Comparison of ENCODE assay signal across 1 cellular context in the genomic region with DNA sequence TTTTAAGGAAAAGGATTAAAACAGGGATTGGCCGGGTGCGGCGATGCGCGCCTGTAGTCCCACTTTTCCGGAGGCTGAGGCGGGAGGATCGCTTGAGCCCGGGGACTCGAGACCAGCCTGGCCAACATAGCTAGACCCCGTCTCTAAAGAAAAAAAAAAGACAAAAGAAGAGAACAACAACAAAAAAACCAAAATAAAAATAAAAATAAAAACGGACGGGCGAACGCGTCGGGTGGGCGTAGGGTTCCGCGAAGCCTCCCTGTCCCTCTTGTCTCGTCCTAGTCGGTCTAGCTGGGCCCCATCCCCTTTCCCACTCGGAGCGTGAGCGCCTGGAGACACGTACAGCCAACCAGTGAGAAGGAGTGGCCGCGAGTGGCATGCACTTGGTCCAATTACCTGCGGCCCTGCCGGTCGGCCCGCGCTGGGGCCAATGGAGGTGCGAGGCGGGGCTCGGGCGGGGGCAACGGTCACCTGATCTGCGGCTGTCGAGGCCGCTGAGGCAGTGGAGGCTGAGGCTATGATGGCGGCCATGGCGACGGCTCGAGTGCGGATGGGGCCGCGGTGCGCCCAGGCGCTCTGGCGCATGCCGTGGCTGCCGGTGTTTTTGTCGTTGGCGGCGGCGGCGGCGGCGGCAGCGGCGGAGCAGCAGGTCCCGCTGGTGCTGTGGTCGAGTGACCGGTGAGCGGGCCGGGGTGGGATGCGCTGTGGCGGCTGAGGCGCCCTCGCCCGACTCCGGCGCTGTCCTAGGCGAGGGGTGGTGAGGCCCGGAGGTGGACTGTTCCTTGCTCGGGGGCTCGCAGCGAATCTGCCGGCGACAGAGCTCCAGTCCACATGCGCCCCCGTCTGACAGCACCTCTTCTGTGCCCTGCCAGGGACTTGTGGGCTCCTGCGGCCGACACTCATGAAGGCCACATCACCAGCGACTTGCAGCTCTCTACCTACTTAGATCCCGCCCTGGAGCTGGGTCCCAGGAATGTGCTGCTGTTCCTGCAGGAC.
TF ChIP-seq lines count a peak whose summit lies in the region.

A gene with protein sequence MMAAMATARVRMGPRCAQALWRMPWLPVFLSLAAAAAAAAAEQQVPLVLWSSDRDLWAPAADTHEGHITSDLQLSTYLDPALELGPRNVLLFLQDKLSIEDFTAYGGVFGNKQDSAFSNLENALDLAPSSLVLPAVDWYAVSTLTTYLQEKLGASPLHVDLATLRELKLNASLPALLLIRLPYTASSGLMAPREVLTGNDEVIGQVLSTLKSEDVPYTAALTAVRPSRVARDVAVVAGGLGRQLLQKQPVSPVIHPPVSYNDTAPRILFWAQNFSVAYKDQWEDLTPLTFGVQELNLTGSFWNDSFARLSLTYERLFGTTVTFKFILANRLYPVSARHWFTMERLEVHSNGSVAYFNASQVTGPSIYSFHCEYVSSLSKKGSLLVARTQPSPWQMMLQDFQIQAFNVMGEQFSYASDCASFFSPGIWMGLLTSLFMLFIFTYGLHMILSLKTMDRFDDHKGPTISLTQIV (plus strand): TSS at position 502 of the 996 bp plus-strand sequence. CDS start 16 bp downstream, at position 518.

TF ChIP-seq in HepG2, 621 proteins besides CTCF, POLR2A, EP300 and RAD21 (continued from another document and continues in another):
- TF ChIP-seq, protein P1, sequence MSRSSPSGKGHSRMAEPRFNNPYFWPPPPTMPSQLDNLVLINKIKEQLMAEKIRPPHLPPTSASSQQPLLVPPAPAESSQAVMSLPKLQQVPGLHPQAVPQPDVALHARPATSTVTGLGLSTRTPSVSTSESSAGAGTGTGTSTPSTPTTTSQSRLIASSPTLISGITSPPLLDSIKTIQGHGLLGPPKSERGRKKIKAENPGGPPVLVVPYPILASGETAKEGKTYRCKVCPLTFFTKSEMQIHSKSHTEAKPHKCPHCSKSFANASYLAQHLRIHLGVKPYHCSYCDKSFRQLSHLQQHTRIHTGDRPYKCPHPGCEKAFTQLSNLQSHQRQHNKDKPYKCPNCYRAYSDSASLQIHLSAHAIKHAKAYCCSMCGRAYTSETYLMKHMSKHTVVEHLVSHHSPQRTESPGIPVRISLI (CRISPR knock-in tag; IDR thresholded peaks at IDR 0.05; ENCODE audit: borderline replicate concordance): no peak
- no peak for TF ChIP-seq EEA1 (CRISPR knock-in tag; IDR thresholded peaks at IDR 0.05; ENCODE audit: borderline replicate concordance)
- TF ChIP-seq AGO1 (IDR thresholded peaks at IDR 0.05; ENCODE audit: low read depth, low read length, poor library complexity, severe bottlenecking): no peak
- TF ChIP-seq, protein P2, sequence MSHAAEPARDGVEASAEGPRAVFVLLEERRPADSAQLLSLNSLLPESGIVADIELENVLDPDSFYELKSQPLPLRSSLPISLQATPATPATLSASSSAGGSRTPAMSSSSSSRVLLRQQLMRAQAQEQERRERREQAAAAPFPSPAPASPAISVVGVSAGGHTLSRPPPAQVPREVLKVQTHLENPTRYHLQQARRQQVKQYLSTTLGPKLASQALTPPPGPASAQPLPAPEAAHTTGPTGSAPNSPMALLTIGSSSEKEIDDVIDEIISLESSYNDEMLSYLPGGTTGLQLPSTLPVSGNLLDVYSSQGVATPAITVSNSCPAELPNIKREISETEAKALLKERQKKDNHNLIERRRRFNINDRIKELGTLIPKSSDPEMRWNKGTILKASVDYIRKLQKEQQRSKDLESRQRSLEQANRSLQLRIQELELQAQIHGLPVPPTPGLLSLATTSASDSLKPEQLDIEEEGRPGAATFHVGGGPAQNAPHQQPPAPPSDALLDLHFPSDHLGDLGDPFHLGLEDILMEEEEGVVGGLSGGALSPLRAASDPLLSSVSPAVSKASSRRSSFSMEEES (CRISPR knock-in tag; IDR thresholded peaks at IDR 0.05): peak; percentile 77; the same call in 1 of the 2 replicates
- no peak for TF ChIP-seq ZSCAN20 (CRISPR knock-in tag; IDR thresholded peaks at IDR 0.05; ENCODE audit: borderline replicate concordance)
- TF ChIP-seq, protein P3, sequence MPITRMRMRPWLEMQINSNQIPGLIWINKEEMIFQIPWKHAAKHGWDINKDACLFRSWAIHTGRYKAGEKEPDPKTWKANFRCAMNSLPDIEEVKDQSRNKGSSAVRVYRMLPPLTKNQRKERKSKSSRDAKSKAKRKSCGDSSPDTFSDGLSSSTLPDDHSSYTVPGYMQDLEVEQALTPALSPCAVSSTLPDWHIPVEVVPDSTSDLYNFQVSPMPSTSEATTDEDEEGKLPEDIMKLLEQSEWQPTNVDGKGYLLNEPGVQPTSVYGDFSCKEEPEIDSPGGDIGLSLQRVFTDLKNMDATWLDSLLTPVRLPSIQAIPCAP (CRISPR knock-in tag; IDR thresholded peaks at IDR 0.05; ENCODE audit: low read depth): no peak
- TF ChIP-seq ISL2 (CRISPR knock-in tag; IDR thresholded peaks at IDR 0.05): no peak
- peak; percentile 25; the same call in 1 of the 2 replicates for TF ChIP-seq GATA4 (IDR thresholded peaks at IDR 0.05; ENCODE audit: borderline replicate concordance, low read depth)
- TF ChIP-seq, protein P4, sequence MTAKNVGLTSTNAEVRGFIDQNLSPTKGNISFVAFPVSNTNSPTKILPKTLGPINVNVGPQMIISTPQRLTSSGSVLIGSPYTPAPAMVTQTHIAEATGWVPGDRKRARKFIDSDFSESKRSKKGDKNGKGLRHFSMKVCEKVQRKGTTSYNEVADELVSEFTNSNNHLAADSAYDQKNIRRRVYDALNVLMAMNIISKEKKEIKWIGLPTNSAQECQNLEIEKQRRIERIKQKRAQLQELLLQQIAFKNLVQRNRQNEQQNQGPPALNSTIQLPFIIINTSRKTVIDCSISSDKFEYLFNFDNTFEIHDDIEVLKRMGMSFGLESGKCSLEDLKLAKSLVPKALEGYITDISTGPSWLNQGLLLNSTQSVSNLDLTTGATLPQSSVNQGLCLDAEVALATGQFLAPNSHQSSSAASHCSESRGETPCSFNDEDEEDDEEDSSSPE (CRISPR knock-in tag; IDR thresholded peaks at IDR 0.05): peak; percentile 58; the same call in 1 of the 2 replicates
- TF ChIP-seq MTF2 (CRISPR knock-in tag; IDR thresholded peaks at IDR 0.05; ENCODE audit: borderline replicate concordance): no peak
- TF ChIP-seq, protein P5, sequence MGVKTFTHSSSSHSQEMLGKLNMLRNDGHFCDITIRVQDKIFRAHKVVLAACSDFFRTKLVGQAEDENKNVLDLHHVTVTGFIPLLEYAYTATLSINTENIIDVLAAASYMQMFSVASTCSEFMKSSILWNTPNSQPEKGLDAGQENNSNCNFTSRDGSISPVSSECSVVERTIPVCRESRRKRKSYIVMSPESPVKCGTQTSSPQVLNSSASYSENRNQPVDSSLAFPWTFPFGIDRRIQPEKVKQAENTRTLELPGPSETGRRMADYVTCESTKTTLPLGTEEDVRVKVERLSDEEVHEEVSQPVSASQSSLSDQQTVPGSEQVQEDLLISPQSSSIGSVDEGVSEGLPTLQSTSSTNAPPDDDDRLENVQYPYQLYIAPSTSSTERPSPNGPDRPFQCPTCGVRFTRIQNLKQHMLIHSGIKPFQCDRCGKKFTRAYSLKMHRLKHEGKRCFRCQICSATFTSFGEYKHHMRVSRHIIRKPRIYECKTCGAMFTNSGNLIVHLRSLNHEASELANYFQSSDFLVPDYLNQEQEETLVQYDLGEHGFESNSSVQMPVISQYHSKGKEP (CRISPR knock-in tag; IDR thresholded peaks at IDR 0.05): no peak
- TF ChIP-seq, protein P6, sequence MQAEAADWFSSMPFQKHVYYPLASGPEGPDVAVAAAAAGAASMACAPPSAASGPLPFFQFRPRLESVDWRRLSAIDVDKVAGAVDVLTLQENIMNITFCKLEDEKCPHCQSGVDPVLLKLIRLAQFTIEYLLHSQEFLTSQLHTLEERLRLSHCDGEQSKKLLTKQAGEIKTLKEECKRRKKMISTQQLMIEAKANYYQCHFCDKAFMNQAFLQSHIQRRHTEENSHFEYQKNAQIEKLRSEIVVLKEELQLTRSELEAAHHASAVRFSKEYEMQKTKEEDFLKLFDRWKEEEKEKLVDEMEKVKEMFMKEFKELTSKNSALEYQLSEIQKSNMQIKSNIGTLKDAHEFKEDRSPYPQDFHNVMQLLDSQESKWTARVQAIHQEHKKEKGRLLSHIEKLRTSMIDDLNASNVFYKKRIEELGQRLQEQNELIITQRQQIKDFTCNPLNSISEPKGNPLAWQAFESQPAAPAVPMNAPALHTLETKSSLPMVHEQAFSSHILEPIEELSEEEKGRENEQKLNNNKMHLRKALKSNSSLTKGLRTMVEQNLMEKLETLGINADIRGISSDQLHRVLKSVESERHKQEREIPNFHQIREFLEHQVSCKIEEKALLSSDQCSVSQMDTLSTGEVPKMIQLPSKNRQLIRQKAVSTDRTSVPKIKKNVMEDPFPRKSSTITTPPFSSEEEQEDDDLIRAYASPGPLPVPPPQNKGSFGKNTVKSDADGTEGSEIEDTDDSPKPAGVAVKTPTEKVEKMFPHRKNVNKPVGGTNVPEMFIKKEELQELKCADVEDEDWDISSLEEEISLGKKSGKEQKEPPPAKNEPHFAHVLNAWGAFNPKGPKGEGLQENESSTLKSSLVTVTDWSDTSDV (CRISPR knock-in tag; IDR thresholded peaks at IDR 0.05): no peak
- TF ChIP-seq, protein P7, sequence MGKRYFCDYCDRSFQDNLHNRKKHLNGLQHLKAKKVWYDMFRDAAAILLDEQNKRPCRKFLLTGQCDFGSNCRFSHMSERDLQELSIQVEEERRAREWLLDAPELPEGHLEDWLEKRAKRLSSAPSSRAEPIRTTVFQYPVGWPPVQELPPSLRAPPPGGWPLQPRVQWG (CRISPR knock-in tag; IDR thresholded peaks at IDR 0.05; ENCODE audit: borderline replicate concordance, low read depth): no peak
- no peak for TF ChIP-seq FLYWCH1 (CRISPR knock-in tag; IDR thresholded peaks at IDR 0.05)
- no peak for TF ChIP-seq DPF2 (CRISPR knock-in tag; IDR thresholded peaks at IDR 0.05; ENCODE audit: borderline replicate concordance, low read depth)
- TF ChIP-seq TOE1 (CRISPR knock-in tag; IDR thresholded peaks at IDR 0.05): no peak
- no peak for TF ChIP-seq ZNF75D (CRISPR knock-in tag; IDR thresholded peaks at IDR 0.05; ENCODE audit: borderline replicate concordance)
- TF ChIP-seq, protein P8, sequence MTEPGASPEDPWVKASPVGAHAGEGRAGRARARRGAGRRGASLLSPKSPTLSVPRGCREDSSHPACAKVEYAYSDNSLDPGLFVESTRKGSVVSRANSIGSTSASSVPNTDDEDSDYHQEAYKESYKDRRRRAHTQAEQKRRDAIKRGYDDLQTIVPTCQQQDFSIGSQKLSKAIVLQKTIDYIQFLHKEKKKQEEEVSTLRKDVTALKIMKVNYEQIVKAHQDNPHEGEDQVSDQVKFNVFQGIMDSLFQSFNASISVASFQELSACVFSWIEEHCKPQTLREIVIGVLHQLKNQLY (CRISPR knock-in tag; IDR thresholded peaks at IDR 0.05): no peak
- TF ChIP-seq, protein P9, sequence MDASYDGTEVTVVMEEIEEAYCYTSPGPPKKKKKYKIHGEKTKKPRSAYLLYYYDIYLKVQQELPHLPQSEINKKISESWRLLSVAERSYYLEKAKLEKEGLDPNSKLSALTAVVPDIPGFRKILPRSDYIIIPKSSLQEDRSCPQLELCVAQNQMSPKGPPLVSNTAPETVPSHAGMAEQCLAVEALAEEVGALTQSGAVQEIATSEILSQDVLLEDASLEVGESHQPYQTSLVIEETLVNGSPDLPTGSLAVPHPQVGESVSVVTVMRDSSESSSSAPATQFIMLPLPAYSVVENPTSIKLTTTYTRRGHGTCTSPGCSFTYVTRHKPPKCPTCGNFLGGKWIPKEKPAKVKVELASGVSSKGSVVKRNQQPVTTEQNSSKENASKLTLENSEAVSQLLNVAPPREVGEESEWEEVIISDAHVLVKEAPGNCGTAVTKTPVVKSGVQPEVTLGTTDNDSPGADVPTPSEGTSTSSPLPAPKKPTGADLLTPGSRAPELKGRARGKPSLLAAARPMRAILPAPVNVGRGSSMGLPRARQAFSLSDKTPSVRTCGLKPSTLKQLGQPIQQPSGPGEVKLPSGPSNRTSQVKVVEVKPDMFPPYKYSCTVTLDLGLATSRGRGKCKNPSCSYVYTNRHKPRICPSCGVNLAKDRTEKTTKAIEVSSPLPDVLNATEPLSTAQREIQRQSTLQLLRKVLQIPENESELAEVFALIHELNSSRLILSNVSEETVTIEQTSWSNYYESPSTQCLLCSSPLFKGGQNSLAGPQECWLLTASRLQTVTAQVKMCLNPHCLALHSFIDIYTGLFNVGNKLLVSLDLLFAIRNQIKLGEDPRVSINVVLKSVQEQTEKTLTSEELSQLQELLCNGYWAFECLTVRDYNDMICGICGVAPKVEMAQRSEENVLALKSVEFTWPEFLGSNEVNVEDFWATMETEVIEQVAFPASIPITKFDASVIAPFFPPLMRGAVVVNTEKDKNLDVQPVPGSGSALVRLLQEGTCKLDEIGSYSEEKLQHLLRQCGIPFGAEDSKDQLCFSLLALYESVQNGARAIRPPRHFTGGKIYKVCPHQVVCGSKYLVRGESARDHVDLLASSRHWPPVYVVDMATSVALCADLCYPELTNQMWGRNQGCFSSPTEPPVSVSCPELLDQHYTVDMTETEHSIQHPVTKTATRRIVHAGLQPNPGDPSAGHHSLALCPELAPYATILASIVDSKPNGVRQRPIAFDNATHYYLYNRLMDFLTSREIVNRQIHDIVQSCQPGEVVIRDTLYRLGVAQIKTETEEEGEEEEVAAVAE (CRISPR knock-in tag; IDR thresholded peaks at IDR 0.05; ENCODE audit: borderline replicate concordance): no peak
- TF ChIP-seq GABPB1 (CRISPR knock-in tag; IDR thresholded peaks at IDR 0.05): peak; percentile 68
- no peak for TF ChIP-seq ZIK1 (CRISPR knock-in tag; IDR thresholded peaks at IDR 0.05; ENCODE audit: borderline replicate concordance, low read depth)
- TF ChIP-seq ZNF326 (CRISPR knock-in tag; IDR thresholded peaks at IDR 0.05; ENCODE audit: borderline replicate concordance): no peak
- TF ChIP-seq ZNF546 (CRISPR knock-in tag; conservative IDR thresholded peaks at IDR 0.05): no peak
- TF ChIP-seq ZFY (CRISPR knock-in tag; IDR thresholded peaks at IDR 0.05): peak; percentile 79
- TF ChIP-seq, protein P10, sequence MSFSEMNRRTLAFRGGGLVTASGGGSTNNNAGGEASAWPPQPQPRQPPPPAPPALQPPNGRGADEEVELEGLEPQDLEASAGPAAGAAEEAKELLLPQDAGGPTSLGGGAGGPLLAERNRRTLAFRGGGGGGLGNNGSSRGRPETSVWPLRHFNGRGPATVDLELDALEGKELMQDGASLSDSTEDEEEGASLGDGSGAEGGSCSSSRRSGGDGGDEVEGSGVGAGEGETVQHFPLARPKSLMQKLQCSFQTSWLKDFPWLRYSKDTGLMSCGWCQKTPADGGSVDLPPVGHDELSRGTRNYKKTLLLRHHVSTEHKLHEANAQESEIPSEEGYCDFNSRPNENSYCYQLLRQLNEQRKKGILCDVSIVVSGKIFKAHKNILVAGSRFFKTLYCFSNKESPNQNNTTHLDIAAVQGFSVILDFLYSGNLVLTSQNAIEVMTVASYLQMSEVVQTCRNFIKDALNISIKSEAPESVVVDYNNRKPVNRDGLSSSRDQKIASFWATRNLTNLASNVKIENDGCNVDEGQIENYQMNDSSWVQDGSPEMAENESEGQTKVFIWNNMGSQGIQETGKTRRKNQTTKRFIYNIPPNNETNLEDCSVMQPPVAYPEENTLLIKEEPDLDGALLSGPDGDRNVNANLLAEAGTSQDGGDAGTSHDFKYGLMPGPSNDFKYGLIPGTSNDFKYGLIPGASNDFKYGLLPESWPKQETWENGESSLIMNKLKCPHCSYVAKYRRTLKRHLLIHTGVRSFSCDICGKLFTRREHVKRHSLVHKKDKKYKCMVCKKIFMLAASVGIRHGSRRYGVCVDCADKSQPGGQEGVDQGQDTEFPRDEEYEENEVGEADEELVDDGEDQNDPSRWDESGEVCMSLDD (CRISPR knock-in tag; IDR thresholded peaks at IDR 0.05; ENCODE audit: borderline replicate concordance): no peak
- no peak for TF ChIP-seq TARDBP (CRISPR knock-in tag; IDR thresholded peaks at IDR 0.05)
- TF ChIP-seq ELF3 (CRISPR knock-in tag; IDR thresholded peaks at IDR 0.05): no peak
- 0 out of 2 replicates have a peak, but pooled peaks have one; percentile 16 for TF ChIP-seq KMT2A (CRISPR knock-in tag; IDR thresholded peaks at IDR 0.05)
- TF ChIP-seq ZFP37 (CRISPR knock-in tag; IDR thresholded peaks at IDR 0.05; ENCODE audit: borderline replicate concordance): no peak
- peak; percentile 47; the same call in 1 of the 2 replicates for TF ChIP-seq CHD2 (IDR thresholded peaks at IDR 0.05; ENCODE audit: low read depth, low read length)
- 0 out of 2 replicates have a peak, but pooled peaks have one; percentile 51 for TF ChIP-seq MAZ (IDR thresholded peaks at IDR 0.05; ENCODE audit: borderline replicate concordance, low read depth, low read length)
- peak; percentile 41; the same call in 1 of the 2 replicates for TF ChIP-seq MAZ (CRISPR knock-in tag; IDR thresholded peaks at IDR 0.05; ENCODE audit: low read depth)
